Comparison of ENCODE assay signal across 8 cellular contexts in the genomic region with DNA sequence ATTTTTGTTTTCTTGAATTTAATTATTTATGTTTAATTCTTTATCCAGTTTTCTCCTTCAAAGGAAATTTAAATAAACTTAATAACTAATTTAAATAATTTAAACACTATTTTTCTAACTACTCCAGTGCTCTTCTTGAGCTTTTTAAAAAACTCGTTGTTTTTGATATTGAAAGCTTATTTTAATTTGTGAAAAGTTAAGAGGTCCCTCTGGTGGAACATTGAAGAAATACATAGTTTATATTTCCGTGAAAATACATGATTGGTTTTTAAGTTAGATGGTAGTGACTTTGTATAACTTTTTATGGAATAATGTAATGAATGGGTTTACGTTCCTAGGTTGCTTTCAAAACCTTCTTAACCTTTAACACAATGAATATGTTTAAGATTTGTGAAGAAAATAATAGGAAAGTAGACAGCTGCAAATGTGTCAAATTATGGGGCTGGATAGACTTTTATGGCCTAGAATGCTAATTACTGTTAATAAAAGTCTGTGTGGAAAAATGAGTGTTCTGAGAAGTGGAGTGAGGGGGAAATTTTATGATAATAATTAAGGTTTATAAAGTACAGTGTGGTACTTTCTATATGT. TPM values are rescaled to one million over a fixed set of nuclear protein-coding genes. Genes with fewer than 3 reads are reported as not detected.
DNase-seq lines count a peak whose midpoint lies in the region; ATAC-seq and TF ChIP-seq lines count a peak whose summit lies in the region.

No MANE protein-coding gene starts in this region.

- no peaks in the 10 kb centered on the region for H3K27me3 ChIP-seq in A673 (replicated peaks; ENCODE audit: insufficient read depth, low read depth, low read length, poor library complexity)
- H3K27me3 ChIP-seq in gastroesophageal sphincter, result no peaks in the 10 kb centered on the region
- no peaks in the 10 kb centered on the region for H3K27me3 ChIP-seq in vagina

- H3K36me3 ChIP-seq in A673 (ENCODE audit: insufficient read depth, low read length, poor library complexity, severe bottlenecking), result peaks cover 15% of the 10 kb centered on the region
- H3K36me3 ChIP-seq in SK-N-MC (ENCODE audit: insufficient read depth, low read length), result peaks cover 17% of the 10 kb centered on the region
- peaks cover 0 to 21% of the 10 kb centered on the region in 2 donors for H3K36me3 ChIP-seq in gastroesophageal sphincter
- peaks cover 0 to 4% of the 10 kb centered on the region in 2 donors for H3K36me3 ChIP-seq in vagina

- TF ChIP-seq POLR2A in gastroesophageal sphincter (IDR thresholded peaks at IDR 0.05) (no peak), vagina (IDR thresholded peaks at IDR 0.05) (no peak)

- TF ChIP-seq CTCF in A673 (conservative IDR thresholded peaks at IDR 0.05; ENCODE audit: low read depth, low read length), result peak; percentile 65; the same call in 1 of the 2 replicates
- TF ChIP-seq CTCF in gastroesophageal sphincter (IDR thresholded peaks at IDR 0.05), result peak; percentile 31 to 49 (median 36)
- peak in 2 of 3 experiments; percentile 12 to 51 for TF ChIP-seq CTCF in vagina (IDR thresholded peaks at IDR 0.05)

- H3K4me1 ChIP-seq in A673 (ENCODE audit: insufficient read depth, low read length, poor library complexity, severe bottlenecking) (no peaks in the 10 kb centered on the region), gastroesophageal sphincter (no peaks in the 10 kb centered on the region), vagina (peaks cover 6% of the 10 kb centered on the region)

- WGBS in gastroesophageal sphincter (ENCODE audit: low coverage in 1 of 2), 2 donors, result 4 to 11% methylated on average over 3 of the region's 3 CpGs

- H3K9me3 ChIP-seq in A673 (ENCODE audit: low read depth, low read length, poor library complexity, severe bottlenecking) (peaks cover 19% of the 10 kb centered on the region), SK-N-MC (ENCODE audit: low read depth, low read length) (peaks cover 8% of the 10 kb centered on the region; the same call in 1 of the 2 replicates), gastroesophageal sphincter (peaks cover 0 to 14% (median 0%) of the 10 kb centered on the region in 3 donors), vagina (peaks cover 12% of the 10 kb centered on the region)

- CTCF ChIA-PET in A673 (lab: Charles Lee), result interaction anchor here (0.8 to 1.5 kb wide), 3 partner anchors 62 to 431 kb away, joined by 3 to 7 read pairs (median 3); no protein-coding TSS in a partner anchor

- DNase-seq in A673 (ENCODE audit: low spot score), result peak; percentile 52
- peak; percentile 5 for DNase-seq in SK-N-MC (ENCODE audit: low read depth, low spot score)
- no peak for DNase-seq in vagina (ENCODE audit: extremely low spot score in 2 of 2)
- no peak for DNase-seq in hepatic stellate cell (ENCODE audit: low spot score)
- no peak for DNase-seq in activated CD4-positive, alpha-beta T cell treated with anti-CD3 and anti-CD28 coated beads, Interleukin-2, amount 50 U/mL, for 48 hours
- no peak for DNase-seq in activated CD4-positive, CD25-positive, alpha-beta regulatory T cell treated with anti-CD3 and anti-CD28 coated beads, Interleukin-2, amount 50 U/mL, for 72 hours

- intact Hi-C loops in A673 (cut with micrococcal nuclease; ENCODE audit: unreplicated experiment), result loop anchor here (5.0 kb wide), 1 partner anchor 340 kb away; no protein-coding TSS in a partner anchor
- intact Hi-C loops in vagina (cut with DNase I), result no loop called here

- BruUV-seq in A673 (replicated peaks; lab: Mats Ljungman, UMichigan), result no TSS peak

- H3K27ac ChIP-seq in A673 (ENCODE audit: low read depth, low read length, poor library complexity, severe bottlenecking), result no peak overlapping the region
- H3K27ac ChIP-seq in SK-N-MC, result no peak overlapping the region
- H3K27ac ChIP-seq in gastroesophageal sphincter, result no peak overlapping the region
- no peak overlapping the region for H3K27ac ChIP-seq in vagina

- no peak overlapping the region for H3K9ac ChIP-seq in SK-N-MC (ENCODE audit: insufficient read length)

- H3K4me3 ChIP-seq in A673 (ENCODE audit: low read depth, low read length, poor library complexity, severe bottlenecking) (no peak overlapping the region), SK-N-MC (no peak overlapping the region), gastroesophageal sphincter (no peak overlapping the region), vagina (no peak overlapping the region)

- TF ChIP-seq EP300 in gastroesophageal sphincter (IDR thresholded peaks at IDR 0.05), result no peak

- ATAC-seq in GM18517 (IDR thresholded peaks at IDR 0.05; ENCODE audit: unreplicated experiment) (peak; percentile 48), gastroesophageal sphincter (no peak)

- POLR2A ChIA-PET in A673 (lab: Charles Lee; ENCODE audit: low non-redundant PET), result no interaction called here

RNA-seq across cellular contexts. Expression of gene MSRB3, which starts 45.9 kb away (rescaled TPM):
- 2.1 and 2.8 TPM in 2 replicates for total RNA-seq in A673 (2021)
- total RNA-seq in gastroesophageal sphincter, result 100 to 1,000 TPM; 219 to 336 (median 299) TPM
- total RNA-seq in vagina, result 52.5 TPM

Comparison
In these comparisons a context has a peak if more than half of its experiments do, and no peak if none do; other contexts are left out.
1. DNase-seq: peak in A673 (single experiment) and SK-N-MC (single experiment); none in vagina (0 of 2), hepatic stellate cell (single experiment), activated CD4-positive, alpha-beta T cell treated with anti-CD3 and anti-CD28 coated beads, Interleukin-2, amount 50 U/mL, for 48 hours (0 of 2) and activated CD4-positive, CD25-positive, alpha-beta regulatory T cell treated with anti-CD3 and anti-CD28 coated beads, Interleukin-2, amount 50 U/mL, for 72 hours (single experiment).
2. RNA of gene MSRB3, which starts 45.9 kb away (total RNA-seq): 219 to 336 TPM in gastroesophageal sphincter and 52.5 TPM in vagina (single experiment); 2.1 to 2.8 TPM in A673; every median in the first group is over 10 times any median in the second.
3. Peak in every context shown above with its lines, with median percentiles within 50 percentile points of each other: CTCF ChIP-seq.